ENCODE assay signal across 21 cellular contexts in genomic region chr15:68295430-68295829, GRCh38. TPM values are rescaled to one million over a fixed set of nuclear protein-coding genes. Genes with fewer than 3 reads are reported as not detected.
A peak's percentile ranks its signal among the peaks of the same experiment; 100 is the strongest.
DNase-seq lines count a peak whose midpoint lies in the region; ATAC-seq, FAIRE-seq and TF ChIP-seq lines count a peak whose summit lies in the region.
"Had no signal": no experiment of that assay in that cellular context is flagged by ENCODE, and none has a peak within 500 bp of the region (broad histone marks: within the 10 kb centered on the region; RNA-seq: fewer than 3 reads in every experiment).

No MANE protein-coding gene starts in this region.

- H3K4me1 Mint-ChIP-seq in osteocyte (ENCODE audit: unreplicated experiment), result peaks cover 51% of the 10 kb centered on the region

- no peak for FAIRE-seq in GM12878 (lab: Jason Lieb, UNC)

- H3K36me3 ChIP-seq in DOHH2 (ENCODE audit: control insufficient read depth, low read length) (peaks cover 51% of the 10 kb centered on the region), GM12878 (ENCODE audit: control insufficient read depth in 2 of 2, insufficient read depth in 2 of 2, low read length in 1 of 2) (peaks cover 6 to 11% of the 10 kb centered on the region in 2 experiments)

- TF ChIP-seq POLR2A in GM12878 (IDR thresholded peaks at IDR 0.05; ENCODE audit: low read depth, low read length), result no peak

- H3K27me3 ChIP-seq in DOHH2 (ENCODE audit: control insufficient read depth, low read length), result no peaks in the 10 kb centered on the region
- no peaks in the 10 kb centered on the region for H3K27me3 ChIP-seq in GM12878 (replicated peaks in 1 of 2; ENCODE audit: control insufficient read depth in 2 of 2, insufficient read depth in 2 of 2, low read length in 1 of 2)
- H3K27me3 ChIP-seq: Peyer's patch had no signal

- no peak overlapping the region for H3K4me3 Mint-ChIP-seq in osteocyte (ENCODE audit: unreplicated experiment)
- H3K4me3 Mint-ChIP-seq: CD14-positive monocyte had no signal

- no peaks in the 10 kb centered on the region for H3K9me2 ChIP-seq in DOHH2 (replicated peaks; ENCODE audit: control insufficient read depth, low read length)

- TF ChIP-seq CTCF in DOHH2 (IDR thresholded peaks at IDR 0.05; ENCODE audit: low read depth, low read length, poor library complexity, severe bottlenecking), result no peak
- TF ChIP-seq CTCF in GM12878 (IDR thresholded peaks at IDR 0.05 in 2 of 3, conservative IDR thresholded peaks at IDR 0.05 in 1 of 3; ENCODE audit: control insufficient read depth in 2 of 3, extremely low read depth in 1 of 3, insufficient read depth in 1 of 3, low read depth in 3 of 3, low read length in 3 of 3), result no peak
- no peak for TF ChIP-seq CTCF in osteocyte (IDR thresholded peaks at IDR 0.05)

- no peak overlapping the region for H3K9ac ChIP-seq in GM12878 (ENCODE audit: control insufficient read depth, insufficient read depth, low read length)

- no TSS peak for BruUV-seq in GM12878 (replicated peaks; lab: Mats Ljungman, UMichigan)

- no peak overlapping the region for H2AFZ ChIP-seq in GM12878 (ENCODE audit: control insufficient read depth, low read depth, low read length)

- H3K4me1 ChIP-seq in DOHH2 (ENCODE audit: control insufficient read depth, low read length) (peaks cover 62% of the 10 kb centered on the region), GM12878 (ENCODE audit: control insufficient read depth, insufficient read depth, low read length) (peaks cover 27% of the 10 kb centered on the region)
- H3K4me1 ChIP-seq: HAP-1 had no signal

- RAD21 ChIA-PET in GM12878 (lab: Charles Lee; ENCODE audit: unreplicated experiment), result interaction anchor here (1.0 kb wide), 1 partner anchor 11 kb away, joined by 3 read pairs; no protein-coding TSS in a partner anchor

- H3K9me3 ChIP-seq in DOHH2 (ENCODE audit: control insufficient read depth, insufficient read depth, low read length), result no peaks in the 10 kb centered on the region
- H3K9me3 ChIP-seq in GM12878 (replicated peaks; ENCODE audit: control insufficient read depth, insufficient read depth, low read length), result no peaks in the 10 kb centered on the region
- H3K9me3 ChIP-seq: Caco-2, HAP-1, Peyer's patch had no signal

- H3K9me3 Mint-ChIP-seq in osteocyte (ENCODE audit: unreplicated experiment), result no peaks in the 10 kb centered on the region
- H3K9me3 Mint-ChIP-seq: CD14-positive monocyte had no signal

- H3K4me2 ChIP-seq in DOHH2 (ENCODE audit: low read length) (peak overlapping the region; percentile 34), GM12878 (ENCODE audit: control insufficient read depth, insufficient read depth) (no peak overlapping the region)

- H3F3A ChIP-seq in DOHH2 (ENCODE audit: control insufficient read depth, insufficient read depth), result peaks cover 9% of the 10 kb centered on the region; the same call in 1 of the 2 replicates

- peaks cover 54% of the 10 kb centered on the region for H3K36me3 Mint-ChIP-seq in osteocyte (ENCODE audit: unreplicated experiment)

- H3K27ac Mint-ChIP-seq in osteocyte (ENCODE audit: unreplicated experiment), result peak overlapping the region; percentile 75
- H3K27ac Mint-ChIP-seq: CD14-positive monocyte had no signal

- TF ChIP-seq EP300 in GM12878 (IDR thresholded peaks at IDR 0.05; ENCODE audit: borderline replicate concordance in 1 of 2, control insufficient read depth in 1 of 2, low read depth in 2 of 2, low read length in 2 of 2), result no peak

- intact Hi-C loops in GM12878 (cut with micrococcal nuclease; ENCODE audit: unreplicated experiment) (no loop called here), posterior vena cava (cut with DNase I) (no loop called here)

- POLR2A ChIA-PET in HEK293T (lab: Yijun Ruan, JAX) (interaction anchor here (2.1 kb wide), 1 partner anchor 18 kb away, joined by 10 read pairs; the partner anchor contains the start of gene FEM1B), GM12878 (lab: Charles Lee) (no interaction called here)

- no peak for TF ChIP-seq RAD21 in GM12878 (IDR thresholded peaks at IDR 0.05; ENCODE audit: insufficient read depth, low read depth, low read length)

- H4K20me1 ChIP-seq in DOHH2 (ENCODE audit: control insufficient read depth, insufficient read depth, low read depth, low read length), result peaks cover 4% of the 10 kb centered on the region; the same call in 1 of the 2 replicates
- no peaks in the 10 kb centered on the region for H4K20me1 ChIP-seq in GM12878 (ENCODE audit: control insufficient read depth, insufficient read depth)

- in situ Hi-C loops in GM12878 (cut with MboI), result no loop called here

- CTCF ChIA-PET in HEK293T (lab: Yijun Ruan, JAX), result no interaction called here
- CTCF ChIA-PET in GM12878 (lab: Yijun Ruan, JAX), result interaction anchor here (1.8 to 3.9 kb wide), 2 partner anchors 11 to 42 kb away, joined by 6 to 30 read pairs; no protein-coding TSS in a partner anchor

- no peak overlapping the region for H3K27ac ChIP-seq in DOHH2 (ENCODE audit: low read depth, low read length)
- H3K27ac ChIP-seq in GM12878 (ENCODE audit: control insufficient read depth, insufficient read depth), result no peak overlapping the region
- H3K27ac ChIP-seq: Peyer's patch, SK-N-MC had no signal

- H3K4me3 ChIP-seq in DOHH2 (ENCODE audit: low read length) (no peak overlapping the region), GM12878 (no peak overlapping the region)
- H3K4me3 ChIP-seq: HAP-1, Peyer's patch, SK-N-MC had no signal

- H3K27me3 Mint-ChIP-seq in osteocyte (ENCODE audit: unreplicated experiment), result no peaks in the 10 kb centered on the region

- H3K79me2 ChIP-seq in DOHH2 (ENCODE audit: control insufficient read depth, low read length) (peaks cover 50% of the 10 kb centered on the region), GM12878 (ENCODE audit: control insufficient read depth, insufficient read depth, low read length) (peaks cover 14% of the 10 kb centered on the region)

- ATAC-seq in GM12878, result no peak
- no peak for ATAC-seq in GM19035 (IDR thresholded peaks at IDR 0.05; ENCODE audit: unreplicated experiment)
- ATAC-seq: Right ventricle myocardium inferior had no signal

- DNase-seq in HEK293T (ENCODE audit: extremely low spot score) (no peak), GM12878 (ENCODE audit: low read depth, low spot score) (no peak), osteocyte (ENCODE audit: extremely low spot score, unreplicated experiment) (no peak), posterior vena cava (ENCODE audit: low spot score) (no peak), occipital lobe (lab: John Stamatoyannopoulos, UW) (no peak)
- DNase-seq: AML-193, Caco-2, DMS153, EL, KBM-7, NCI-H1092 treated with DMSO at 0.1 percent for 48 hours, NCI-H1694, NCI-H510A treated with DMSO at 0.1 percent for 48 hours, NCI-H82, Peyer's patch had no signal

- WGBS in GM12878 (ENCODE audit: insufficient coverage, insufficient replicate concordance, low lambda C conversion rate, missing lambda C conversion rate), result 95% methylated on average over 3 of the region's 3 CpGs

- SMC1A ChIA-PET in GM12878 (lab: Charles Lee; ENCODE audit: uncharacterized antibody, unreplicated experiment), result interaction anchor here (0.9 to 4.3 kb wide), 3 partner anchors 11 to 42 kb away, joined by 3 to 20 read pairs (median 8); no protein-coding TSS in a partner anchor

TF ChIP-seq in HEK293T, 16 proteins besides CTCF, POLR2A, EP300 and RAD21 (continues in another document):
- peak; percentile 70; the same call in 1 of the 2 replicates for TF ChIP-seq ARNT (IDR thresholded peaks at IDR 0.05)
- no peak for TF ChIP-seq HDGF (IDR thresholded peaks at IDR 0.05; ENCODE audit: borderline replicate concordance)
- TF ChIP-seq PKNOX1 (IDR thresholded peaks at IDR 0.05), result peak; percentile 90

RNA-seq across cellular contexts. Expression of gene FEM1B, which starts 17.9 kb away (rescaled TPM):
- total RNA-seq in GM12878 (2013; cell fraction: nucleolus; rRNA removed), result 45.1 and 48.9 TPM in 2 replicates
- total RNA-seq in GM12878 (2014; rRNA removed) (27.0 and 29.0 TPM in 2 replicates), GM12878 (2014; rRNA removed; fragmentation: Illumina TruSeq; extraction: Trizol) (29.0 and 31.4 TPM in 2 replicates), GM12878 (2021) (34.1 and 36.4 TPM in 2 replicates), osteocyte (71.1 and 71.5 TPM in 2 replicates), posterior vena cava (100 to 1,000 TPM in 1 of 2 donors, 10 to 100 TPM in 1; 98.5 to 138 TPM), occipital lobe (188 TPM)
- 7.7 TPM for polyA plus RNA-seq in GM12878 (2011; ENCODE audit: low read depth)
- polyA plus RNA-seq in GM12878 (2011; rRNA removed) (49.4 and 61.1 TPM in 2 replicates), GM12878 (2014; fragmentation: Illumina TruSeq; extraction: Trizol) (20.2 and 24.7 TPM in 2 replicates), GM12878 (2014; fragmentation: Nextera tagmentation; extraction: Ambion mirVana) (1 to 10 TPM; 5.5 to 5.7 TPM), GM12878 (2014; rRNA removed) (12.2 and 16.3 TPM in 2 replicates), GM12878 (2016; fragmentation: Nextera tagmentation; extraction: Ambion mirVana) (10 to 100 TPM; 14.4 to 14.6 TPM)
- polyA plus RNA-seq in GM12878 (2011; cell fraction: cytosol; rRNA removed), result 34.1 and 36.7 TPM in 2 replicates
- 22.9 and 30.8 TPM in 2 replicates for polyA plus RNA-seq in GM12878 (2011; cell fraction: nucleus; rRNA removed)
- 12.4 and 13.7 TPM in 2 replicates for polyA plus RNA-seq in GM12878 (2012)
- 171 and 274 TPM in 2 replicates for polyA minus RNA-seq in GM12878 (2011; rRNA and poly(A)+ RNA removed)
- polyA minus RNA-seq in GM12878 (2011; cell fraction: cytosol; rRNA and poly(A)+ RNA removed), result 61.7 and 81.0 TPM in 2 replicates
- polyA minus RNA-seq in GM12878 (2011; cell fraction: nucleus; rRNA and poly(A)+ RNA removed), result 28.7 and 36.5 TPM in 2 replicates
